In genomic region chr6:130676077-130676772, GRCh38 we compare ENCODE assay signal across 12 cellular contexts.
DNase-seq lines count a peak whose midpoint lies in the region; ATAC-seq and TF ChIP-seq lines count a peak whose summit lies in the region.
"Had no signal": no experiment of that assay in that cellular context is flagged by ENCODE, and none has a peak within 500 bp of the region (broad histone marks: within the 10 kb centered on the region; RNA-seq: fewer than 3 reads in every experiment).

No MANE protein-coding gene starts in this region.

- CTCF ChIA-PET in GM10248 (lab: Yijun Ruan, JAX), result interaction anchor here (0.6 to 1.5 kb wide), 4 partner anchors 15 to 631 kb away, joined by 3 to 5 read pairs (median 4); no protein-coding TSS in a partner anchor

- TF ChIP-seq CTCF in GM10248 (IDR thresholded peaks at IDR 0.05; ENCODE audit: control extremely low read depth, extremely low read depth, low read depth, missing control alignments) (peak; percentile 9), nephron (IDR thresholded peaks at IDR 0.05; ENCODE audit: unreplicated experiment in 3 of 3) (peak in 1 of 3 experiments; percentile 16)

- H3K4me1 Mint-ChIP-seq in nephron, result peaks cover 44% of the 10 kb centered on the region
- H3K4me1 Mint-ChIP-seq in stimulated activated effector memory CD8-positive, alpha-beta T cell treated with anti-CD3 and anti-CD28 coated beads, Interleukin-12 subunit alpha, Interleukin-12 subunit beta, amount 100 ng/mL, for 72 hours, result peaks cover 18% of the 10 kb centered on the region

- POLR2A ChIA-PET in GM10248 (lab: Yijun Ruan, JAX), result no interaction called here

- peak overlapping the region in 1 of 3 experiments; percentile 1 for H3K4me3 Mint-ChIP-seq in nephron
- H3K4me3 Mint-ChIP-seq in stimulated activated effector memory CD8-positive, alpha-beta T cell treated with anti-CD3 and anti-CD28 coated beads, Interleukin-12 subunit alpha, Interleukin-12 subunit beta, amount 100 ng/mL, for 72 hours, result no peak overlapping the region

- DNase-seq in GM10248 (ENCODE audit: extremely low spot score) (no peak), M059J (ENCODE audit: low read depth) (peak; percentile 53), astrocyte of the hippocampus (ENCODE audit: low read depth, low spot score) (peak; percentile 27)
- DNase-seq in stimulated activated effector memory CD8-positive, alpha-beta T cell treated with anti-CD3 and anti-CD28 coated beads, Interleukin-12 subunit alpha, Interleukin-12 subunit beta, amount 100 ng/mL, for 72 hours (ENCODE audit: low spot score in 2 of 2), result no peak
- DNase-seq: activated gamma-delta T cell treated with Interleukin-2 at 50 U/mL for 16 hours; CD4-positive, alpha-beta memory T cell; NCI-H1436 treated with DMSO at 0.1 percent for 48 hours; NK-92 treated with Interleukin-12 subunit alpha and Interleukin-12 subunit beta, amount 100 ng/mL, for 24 hours; retina had no signal

- ATAC-seq in stimulated activated effector memory CD8-positive, alpha-beta T cell treated with anti-CD3 and anti-CD28 coated beads, Interleukin-12 subunit alpha, Interleukin-12 subunit beta, amount 100 ng/mL, for 72 hours, result no peak
- ATAC-seq in GM18907 (IDR thresholded peaks at IDR 0.05; ENCODE audit: unreplicated experiment), result no peak
- no peak for ATAC-seq in HG02588 (IDR thresholded peaks at IDR 0.05; ENCODE audit: unreplicated experiment)

- H3K27me3 Mint-ChIP-seq in nephron (ENCODE audit: low read depth), result peaks cover 8% of the 10 kb centered on the region
- H3K27me3 Mint-ChIP-seq: CD4-positive, alpha-beta memory T cell had no signal

- no peaks in the 10 kb centered on the region for H3K36me3 Mint-ChIP-seq in nephron (ENCODE audit: low read depth)
- no peaks in the 10 kb centered on the region for H3K36me3 Mint-ChIP-seq in stimulated activated effector memory CD8-positive, alpha-beta T cell treated with anti-CD3 and anti-CD28 coated beads, Interleukin-12 subunit alpha, Interleukin-12 subunit beta, amount 100 ng/mL, for 72 hours
- H3K36me3 Mint-ChIP-seq: CD4-positive, alpha-beta memory T cell had no signal

- H3K27ac Mint-ChIP-seq in nephron, result peak overlapping the region; percentile 11 to 67 (median 25)
- H3K27ac Mint-ChIP-seq in stimulated activated effector memory CD8-positive, alpha-beta T cell treated with anti-CD3 and anti-CD28 coated beads, Interleukin-12 subunit alpha, Interleukin-12 subunit beta, amount 100 ng/mL, for 72 hours, result no peak overlapping the region

- H3K9me3 Mint-ChIP-seq in nephron, result peaks cover 14% of the 10 kb centered on the region
- peaks cover 3% of the 10 kb centered on the region for H3K9me3 Mint-ChIP-seq in stimulated activated effector memory CD8-positive, alpha-beta T cell treated with anti-CD3 and anti-CD28 coated beads, Interleukin-12 subunit alpha, Interleukin-12 subunit beta, amount 100 ng/mL, for 72 hours

Comparison
In these comparisons a context has a peak if more than half of its experiments do, and no peak if none do; other contexts are left out.
1. DNase-seq: peak in M059J (single experiment) and astrocyte of the hippocampus (single experiment); none in GM10248 (single experiment) and stimulated activated effector memory CD8-positive, alpha-beta T cell treated with anti-CD3 and anti-CD28 coated beads, Interleukin-12 subunit alpha, Interleukin-12 subunit beta, amount 100 ng/mL, for 72 hours (0 of 2).